8 cellular contexts compared by ENCODE assay signal in genomic region chr2:88590998-88591613, GRCh38. TPM values are rescaled to one million over a fixed set of nuclear protein-coding genes. Genes with fewer than 3 reads are reported as not detected.
A peak's percentile ranks its signal among the peaks of the same experiment; 100 is the strongest.
DNase-seq lines count a peak whose midpoint lies in the region; ATAC-seq and TF ChIP-seq lines count a peak whose summit lies in the region.

No MANE protein-coding gene starts in this region.

- TF ChIP-seq CTCF in choroid plexus epithelial cell (conservative IDR thresholded peaks at IDR 0.05; ENCODE audit: low read depth, low read length) (peak; percentile 87), left lung (IDR thresholded peaks at IDR 0.05) (peak; percentile 60 to 77)

- no peak overlapping the region for H3K4me3 Mint-ChIP-seq in T-cell

- H3K9me3 Mint-ChIP-seq in T-cell = no peaks in the 10 kb centered on the region

- H3K4me1 ChIP-seq in GM23248 (ENCODE audit: insufficient read depth) (no peaks in the 10 kb centered on the region), left lung (no peaks in the 10 kb centered on the region)

- peaks cover 32% of the 10 kb centered on the region for H3K36me3 Mint-ChIP-seq in T-cell

- no peaks in the 10 kb centered on the region for H3K9me2 ChIP-seq in GM23248 (ENCODE audit: insufficient read depth)

- H3K36me3 ChIP-seq in GM23248 (ENCODE audit: low read depth) (peaks cover 32% of the 10 kb centered on the region), left lung (peaks cover 4 to 64% of the 10 kb centered on the region in 2 donors)

- H3K27ac ChIP-seq in GM23248 (no peak overlapping the region), left lung (no peak overlapping the region)

- 89 to 96% methylated on average over 2 of the region's 2 CpGs for WGBS in GM23248 (ENCODE audit: low coverage in 1 of 2, low lambda C conversion rate in 2 of 2, missing lambda C conversion rate in 2 of 2), 2 experiments

- no peak overlapping the region for H2AFZ ChIP-seq in GM23248

- H3K9ac ChIP-seq in GM23248 = no peak overlapping the region

- H4K20me1 ChIP-seq in GM23248 (ENCODE audit: insufficient read depth) = no peaks in the 10 kb centered on the region

- H3K4me3 ChIP-seq in GM23248 (no peak overlapping the region), choroid plexus epithelial cell (ENCODE audit: low read depth, low read length) (no peak overlapping the region), left lung (no peak overlapping the region)

- peak; percentile 29 to 60 for DNase-seq in NCI-H524 (lab: John Stamatoyannopoulos, UW)
- DNase-seq in NCI-H524 treated with DMSO at 0.1 percent for 48 hours (lab: John Stamatoyannopoulos, UW) = no peak
- peak; percentile 79 for DNase-seq in GM23248
- peak; percentile 52 for DNase-seq in MV-4-11 (lab: John Stamatoyannopoulos, UW)
- DNase-seq in T-cell = peak in 23 of 34 experiments; percentile 1 to 44 (median 18)
- DNase-seq in choroid plexus epithelial cell (ENCODE audit: low read depth) = peak; percentile 85
- DNase-seq in left lung = no peak
- peak; percentile 44 for DNase-seq in stimulated activated naive CD8-positive, alpha-beta T cell treated with anti-CD3 and anti-CD28 coated beads, Interleukin-15, Interleukin-2, amounts not matched to agents 100 U/mL and 50 U/mL, for 24 hours

- H3K4me1 Mint-ChIP-seq in T-cell = peaks cover 0 to 4% (median 3%) of the 10 kb centered on the region in 3 donors

- peak; percentile 60 to 72 (median 64) for ATAC-seq in T-cell (replicated peaks in 1 of 4)
- peak; percentile 96 for ATAC-seq in left lung
- ATAC-seq in stimulated activated naive CD8-positive, alpha-beta T cell treated with anti-CD3 and anti-CD28 coated beads, Interleukin-15, Interleukin-2, amounts not matched to agents 100 U/mL and 50 U/mL, for 24 hours = peak; percentile 73

- peaks cover 6% of the 10 kb centered on the region; the same call in 1 of the 2 replicates for H3F3A ChIP-seq in GM23248 (ENCODE audit: insufficient read depth)

- intact Hi-C loops in left lung (cut with DNase I) = loop anchor here in 1 of 2 donors (5.0 kb wide), 1 partner anchor 81 kb away; no protein-coding TSS in a partner anchor

- H3K4me2 ChIP-seq in GM23248 (ENCODE audit: unreplicated experiment) = no peak overlapping the region

- H3K79me2 ChIP-seq in GM23248 (ENCODE audit: insufficient read depth) = peaks cover 4% of the 10 kb centered on the region

- no peaks in the 10 kb centered on the region for H3K27me3 ChIP-seq in GM23248 (replicated peaks; ENCODE audit: insufficient read depth)
- no peaks in the 10 kb centered on the region for H3K27me3 ChIP-seq in left lung

- no peak overlapping the region for H3K27ac Mint-ChIP-seq in T-cell

- CTCF ChIA-PET in T-cell (lab: Charles Lee) = interaction anchor here (0.8 to 2.5 kb wide), 4 partner anchors 31 to 81 kb away, joined by 3 to 10 read pairs (median 3); no protein-coding TSS in a partner anchor

- POLR2A ChIA-PET in T-cell (lab: Charles Lee) = no interaction called here

- H3K9me3 ChIP-seq in GM23248 (ENCODE audit: low read depth) (no peaks in the 10 kb centered on the region), left lung (no peaks in the 10 kb centered on the region)

- in situ Hi-C loops in GM23248 (cut with MboI) = loop anchor here (5.0 kb wide), 1 partner anchor 76 kb away; no protein-coding TSS in a partner anchor

- no peaks in the 10 kb centered on the region for H3K27me3 Mint-ChIP-seq in T-cell

RNA-seq across cellular contexts. Expression of gene EIF2AK3, which starts 36.2 kb away (rescaled TPM):
- total RNA-seq in GM23248 (2014; rRNA removed; shearing (Covaris generic)) = 15.5 and 15.9 TPM in 2 replicates
- 7.5 and 7.6 TPM in 2 replicates for polyA plus RNA-seq in GM23248 (2016; fragmentation: Nextera tagmentation; extraction: Ambion mirVana)
- total RNA-seq in T-cell (10 to 100 TPM; 20.3 to 33.8 (median 25.6) TPM), left lung (10 to 100 TPM; 27.1 to 29.0 TPM)

Comparison
In these comparisons a context has a peak if more than half of its experiments do, and no peak if none do; other contexts are left out.
1. DNase-seq: peak in NCI-H524 (2 of 2), GM23248 (single experiment), MV-4-11 (single experiment), T-cell (23 of 34), choroid plexus epithelial cell (single experiment) and stimulated activated naive CD8-positive, alpha-beta T cell treated with anti-CD3 and anti-CD28 coated beads, Interleukin-15, Interleukin-2, amounts not matched to agents 100 U/mL and 50 U/mL, for 24 hours (single experiment); none in NCI-H524 treated with DMSO at 0.1 percent for 48 hours (single experiment) and left lung (0 of 2).
2. Peak in every context shown above with its lines, with median percentiles within 50 percentile points of each other: ATAC-seq.